ENCODE assay signal across 20 cellular contexts in the genomic region with DNA sequence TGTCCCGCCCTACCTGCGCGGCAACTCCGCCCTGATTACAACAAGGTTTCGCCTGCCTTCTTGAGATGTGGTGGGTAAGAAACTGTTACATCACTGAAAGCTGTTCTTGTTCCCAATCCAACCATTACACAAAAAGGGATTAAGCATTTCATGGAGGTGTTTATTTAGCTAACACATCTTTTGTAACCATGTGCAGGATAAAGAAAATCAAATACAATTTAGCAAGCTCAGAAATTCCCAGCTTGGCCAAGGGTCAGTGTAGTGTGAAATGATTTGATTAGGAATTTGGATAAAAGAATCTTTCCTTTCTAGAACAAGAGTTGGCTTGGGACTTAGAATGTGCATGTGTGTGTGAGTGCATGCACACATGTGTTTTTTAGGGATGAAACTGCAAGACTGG. TPM values are rescaled to one million over a fixed set of nuclear protein-coding genes. Genes with fewer than 3 reads are reported as not detected.
A peak's percentile ranks its signal among the peaks of the same experiment; 100 is the strongest.
DNase-seq lines count a peak whose midpoint lies in the region; TF ChIP-seq lines count a peak whose summit lies in the region.
"Had no signal": no experiment of that assay in that cellular context is flagged by ENCODE, and none has a peak within 500 bp of the region (broad histone marks: within the 10 kb centered on the region; RNA-seq: fewer than 3 reads in every experiment).

No MANE protein-coding gene starts in this region.

- H2AFZ ChIP-seq in Loucy (ENCODE audit: low read length) (no peak overlapping the region), SU-DHL-6 (ENCODE audit: low read depth, low read length, severe bottlenecking) (no peak overlapping the region)

- H3K4me1 Mint-ChIP-seq in type B pancreatic cell (ENCODE audit: unreplicated experiment), result peaks cover 6% of the 10 kb centered on the region

- H3K36me3 ChIP-seq in HEK293 (ENCODE audit: control insufficient read depth in 2 of 2, insufficient read depth in 1 of 2, low read length in 2 of 2) (no peaks in the 10 kb centered on the region), Loucy (ENCODE audit: insufficient read depth, low read length) (no peaks in the 10 kb centered on the region), SU-DHL-6 (ENCODE audit: low read length) (no peaks in the 10 kb centered on the region)

- H3K79me2 ChIP-seq in Loucy (ENCODE audit: insufficient read depth, low read length), result no peaks in the 10 kb centered on the region
- no peaks in the 10 kb centered on the region for H3K79me2 ChIP-seq in SU-DHL-6 (ENCODE audit: insufficient read depth, low read length)

- no peak for TF ChIP-seq CTCF in HEK293 (tag by site-specific recombination; IDR thresholded peaks at IDR 0.05)
- TF ChIP-seq CTCF in Loucy (conservative IDR thresholded peaks at IDR 0.05; ENCODE audit: low read length), result no peak
- peak; percentile 4 for TF ChIP-seq CTCF in SU-DHL-6 (IDR thresholded peaks at IDR 0.05; ENCODE audit: insufficient read depth, low read length, poor library complexity, severe bottlenecking)
- peak; percentile 3 for TF ChIP-seq CTCF in type B pancreatic cell (conservative IDR thresholded peaks at IDR 0.05)

- CTCF ChIA-PET in HEK293 (lab: Yijun Ruan, JAX), result interaction anchor here (0.6 to 1.2 kb wide), 4 partner anchors 39 to 705 kb away, joined by 3 to 4 read pairs (median 3); no protein-coding TSS in a partner anchor

- H4K20me1 ChIP-seq in Loucy (ENCODE audit: insufficient read depth, low read length, poor library complexity, severe bottlenecking), result no peaks in the 10 kb centered on the region
- no peaks in the 10 kb centered on the region for H4K20me1 ChIP-seq in SU-DHL-6 (ENCODE audit: low read depth, low read length)

- H3K27ac Mint-ChIP-seq in type B pancreatic cell, result peak overlapping the region; percentile 42
- H3K27ac Mint-ChIP-seq: CD4-positive, alpha-beta T cell; H9 had no signal

- H3K4me3 Mint-ChIP-seq in type B pancreatic cell, result no peak overlapping the region
- H3K4me3 Mint-ChIP-seq: CD4-positive, alpha-beta T cell; H9 had no signal

- no peak for DNase-seq in type B pancreatic cell (ENCODE audit: extremely low spot score, unreplicated experiment)
- no peak for DNase-seq in HUDEP-2 (lab: John Stamatoyannopoulos, UW; ENCODE audit: unreplicated experiment in 76 of 76)
- no peak for DNase-seq in pons (ENCODE audit: low spot score)
- no peak for DNase-seq in NCI-H524 treated with DMSO at 0.1 percent for 48 hours (lab: John Stamatoyannopoulos, UW)
- DNase-seq: AML-193; CD4-positive, alpha-beta T cell; DMS79; GF-D8; H9; IMR-90 had no signal

- peak overlapping the region; percentile 1 for H3K9ac ChIP-seq in Loucy (ENCODE audit: low read depth, low read length, poor library complexity, severe bottlenecking)
- no peak overlapping the region for H3K9ac ChIP-seq in SU-DHL-6 (ENCODE audit: low read length)

- no peaks in the 10 kb centered on the region for H3K9me3 Mint-ChIP-seq in type B pancreatic cell
- H3K9me3 Mint-ChIP-seq: CD4-positive, alpha-beta T cell; H9 had no signal

- H3K9me2 ChIP-seq in Loucy (replicated peaks; ENCODE audit: low read depth, low read length) (no peaks in the 10 kb centered on the region), SU-DHL-6 (replicated peaks; ENCODE audit: insufficient read depth, low read length) (no peaks in the 10 kb centered on the region)

- H3K4me1 ChIP-seq in HEK293 (ENCODE audit: control insufficient read depth, insufficient read depth, low read length) (peaks cover 5% of the 10 kb centered on the region; the same call in 1 of the 2 replicates), Loucy (ENCODE audit: insufficient read depth, low read length, poor library complexity, severe bottlenecking) (peaks cover 43% of the 10 kb centered on the region)
- H3K4me1 ChIP-seq: A549, Caco-2 had no signal

- H3K27me3 Mint-ChIP-seq in type B pancreatic cell, result peaks cover 40% of the 10 kb centered on the region

- no peaks in the 10 kb centered on the region for H3K9me3 ChIP-seq in HEK293 (ENCODE audit: control insufficient read depth, insufficient read depth, low read depth, low read length)
- no peaks in the 10 kb centered on the region for H3K9me3 ChIP-seq in Loucy (ENCODE audit: insufficient read depth, low read depth, low read length)
- H3K9me3 ChIP-seq in SU-DHL-6 (ENCODE audit: insufficient read depth, low read length), result no peaks in the 10 kb centered on the region
- H3K9me3 ChIP-seq: A549, Caco-2 had no signal

- H3K4me2 ChIP-seq in Loucy (ENCODE audit: low read depth, low read length, poor library complexity, severe bottlenecking) (no peak overlapping the region), SU-DHL-6 (ENCODE audit: low read depth, low read length, poor library complexity, severe bottlenecking) (no peak overlapping the region)
- H3K4me2 ChIP-seq: A549 had no signal

- POLR2A ChIA-PET in HEK293 (lab: Yijun Ruan, JAX), result no interaction called here

- no peaks in the 10 kb centered on the region for H3K27me3 ChIP-seq in Loucy (ENCODE audit: insufficient read depth, low read length, poor library complexity, severe bottlenecking)
- no peaks in the 10 kb centered on the region for H3K27me3 ChIP-seq in SU-DHL-6 (ENCODE audit: low read length)

- H3K27ac ChIP-seq in HEK293 (ENCODE audit: extremely low read depth, low read depth, low read length) (no peak overlapping the region), SU-DHL-6 (ENCODE audit: low read depth, low read length) (no peak overlapping the region)
- H3K27ac ChIP-seq: A549, C4-2B had no signal

- H3K4me3 ChIP-seq in HEK293 (ENCODE audit: low read depth, low read length), result no peak overlapping the region
- no peak overlapping the region for H3K4me3 ChIP-seq in Loucy (ENCODE audit: low read length, poor library complexity, severe bottlenecking)
- no peak overlapping the region for H3K4me3 ChIP-seq in SU-DHL-6 (ENCODE audit: insufficient read depth, low read length, poor library complexity, severe bottlenecking)
- H3K4me3 ChIP-seq: A549, GM12878, K562 had no signal

- H3F3A ChIP-seq in Loucy (ENCODE audit: low read depth) (peaks cover 3% of the 10 kb centered on the region; the same call in 1 of the 2 replicates), SU-DHL-6 (ENCODE audit: insufficient read depth) (no peaks in the 10 kb centered on the region)

- no peaks in the 10 kb centered on the region for H3K36me3 Mint-ChIP-seq in type B pancreatic cell

TF ChIP-seq in HEK293, 187 proteins besides CTCF, POLR2A, EP300 and RAD21:
- TF ChIP-seq OVOL3 (tag by site-specific recombination; IDR thresholded peaks at IDR 0.05) (no peak), KLF1 (tag by site-specific recombination; IDR thresholded peaks at IDR 0.05) (0 out of 2 replicates have a peak, but pooled peaks have one; percentile 40)

RNA-seq across cellular contexts. Expression of gene FOXN4, which starts 6.3 kb away (rescaled TPM):
- total RNA-seq in type B pancreatic cell (ENCODE audit: low replicate concordance), result 2.0 and 2.6 TPM in 2 replicates
- total RNA-seq: CD4-positive, alpha-beta T cell; GM12878; IMR-90; K562 had no signal

RNA-seq across cellular contexts. Expression of gene MYO1H, which starts 44.9 kb away (rescaled TPM):
- total RNA-seq in type B pancreatic cell (ENCODE audit: low replicate concordance), result 0.72 and 0.79 TPM in 2 replicates
- total RNA-seq: CD4-positive, alpha-beta T cell; Daoy; GM12878; H1; IMR-90; K562 had no signal

Comparison
In these comparisons a context has a peak if more than half of its experiments do, and no peak if none do; other contexts are left out.
1. CTCF ChIP-seq: peak in SU-DHL-6 (single experiment) and type B pancreatic cell (single experiment); none in HEK293 (single experiment) and Loucy (single experiment).